ENCODE assay signal across 1 cellular context in genomic region chr21:33588485-33589335, GRCh38.
TF ChIP-seq lines count a peak whose summit lies in the region.

Gene DONSON, minus strand, starts transcription at chr21:33588684. Its CDS starts 43 bp downstream, at chr21:33588641.

TF ChIP-seq in HepG2, 621 proteins besides CTCF, POLR2A, EP300 and RAD21 (continued from another document and continues in another):
- TF ChIP-seq ZNF576 (CRISPR knock-in tag; IDR thresholded peaks at IDR 0.05) (0 out of 2 replicates have a peak, but pooled peaks have one; percentile 33), BORCS8-MEF2B (CRISPR knock-in tag; IDR thresholded peaks at IDR 0.05) (no peak; the same call in 1 of the 2 replicates), ZNF543 (CRISPR knock-in tag; IDR thresholded peaks at IDR 0.05) (no peak), ZNF280D (CRISPR knock-in tag; IDR thresholded peaks at IDR 0.05) (no peak), SOX6 (IDR thresholded peaks at IDR 0.05) (no peak), SOX6 (CRISPR knock-in tag; IDR thresholded peaks at IDR 0.05) (peak; percentile 66), SIX1 (CRISPR knock-in tag; IDR thresholded peaks at IDR 0.05; ENCODE audit: borderline replicate concordance) (no peak), ZNF605 (CRISPR knock-in tag; IDR thresholded peaks at IDR 0.05) (peak; percentile 85), ZNF343 (CRISPR knock-in tag; IDR thresholded peaks at IDR 0.05) (no peak), ZNF616 (CRISPR knock-in tag; IDR thresholded peaks at IDR 0.05; ENCODE audit: low read depth) (no peak), TCF7L2 (IDR thresholded peaks at IDR 0.05; ENCODE audit: low read depth, low read length) (no peak), STAT6 (CRISPR knock-in tag; IDR thresholded peaks at IDR 0.05; ENCODE audit: borderline replicate concordance) (0 out of 2 replicates have a peak, but pooled peaks have one; percentile 28), MATR3 (CRISPR knock-in tag; IDR thresholded peaks at IDR 0.05) (no peak), ZNF143 (CRISPR knock-in tag; IDR thresholded peaks at IDR 0.05) (0 out of 2 replicates have a peak, but pooled peaks have one; percentile 53), AGO1 (IDR thresholded peaks at IDR 0.05; ENCODE audit: low read depth, low read length, poor library complexity, severe bottlenecking) (peak; percentile 88), ZFP82 (CRISPR knock-in tag; IDR thresholded peaks at IDR 0.05; ENCODE audit: borderline replicate concordance) (no peak), ONECUT2 (CRISPR knock-in tag; IDR thresholded peaks at IDR 0.05) (0 out of 2 replicates have a peak, but pooled peaks have one; percentile 25), RAD51 (IDR thresholded peaks at IDR 0.05; ENCODE audit: borderline replicate concordance) (no peak), BRD4 (CRISPR knock-in tag; IDR thresholded peaks at IDR 0.05) (no peak; the same call in 1 of the 2 replicates), HDAC1 (CRISPR knock-in tag; IDR thresholded peaks at IDR 0.05) (no peak), LCORL (IDR thresholded peaks at IDR 0.05) (no peak), LCORL (CRISPR knock-in tag; IDR thresholded peaks at IDR 0.05) (no peak; the same call in 1 of the 2 replicates), MAZ (IDR thresholded peaks at IDR 0.05; ENCODE audit: borderline replicate concordance, low read depth, low read length) (no peak), MAZ (CRISPR knock-in tag; IDR thresholded peaks at IDR 0.05; ENCODE audit: low read depth) (peak; percentile 62; the same call in 1 of the 2 replicates), ZFP62 (CRISPR knock-in tag; IDR thresholded peaks at IDR 0.05) (no peak), TCF12 (IDR thresholded peaks at IDR 0.05) (no peak), TCF12 (CRISPR knock-in tag; IDR thresholded peaks at IDR 0.05) (no peak; the same call in 1 of the 2 replicates), FLYWCH1 (CRISPR knock-in tag; IDR thresholded peaks at IDR 0.05) (no peak), ZBTB8A (CRISPR knock-in tag; IDR thresholded peaks at IDR 0.05; ENCODE audit: borderline replicate concordance, low read depth) (no peak), BRCA1 (CRISPR knock-in tag; IDR thresholded peaks at IDR 0.05) (peak; percentile 53), ZNF562 (CRISPR knock-in tag; IDR thresholded peaks at IDR 0.05; ENCODE audit: borderline replicate concordance) (no peak), ZNF362 (CRISPR knock-in tag; IDR thresholded peaks at IDR 0.05; ENCODE audit: borderline replicate concordance) (no peak), ATRX (CRISPR knock-in tag; IDR thresholded peaks at IDR 0.05; ENCODE audit: borderline replicate concordance) (no peak), ZBTB43 (CRISPR knock-in tag; conservative IDR thresholded peaks at IDR 0.05) (peak; percentile 77), ZNF75D (CRISPR knock-in tag; IDR thresholded peaks at IDR 0.05; ENCODE audit: borderline replicate concordance) (no peak)
- TF ChIP-seq, protein P1, sequence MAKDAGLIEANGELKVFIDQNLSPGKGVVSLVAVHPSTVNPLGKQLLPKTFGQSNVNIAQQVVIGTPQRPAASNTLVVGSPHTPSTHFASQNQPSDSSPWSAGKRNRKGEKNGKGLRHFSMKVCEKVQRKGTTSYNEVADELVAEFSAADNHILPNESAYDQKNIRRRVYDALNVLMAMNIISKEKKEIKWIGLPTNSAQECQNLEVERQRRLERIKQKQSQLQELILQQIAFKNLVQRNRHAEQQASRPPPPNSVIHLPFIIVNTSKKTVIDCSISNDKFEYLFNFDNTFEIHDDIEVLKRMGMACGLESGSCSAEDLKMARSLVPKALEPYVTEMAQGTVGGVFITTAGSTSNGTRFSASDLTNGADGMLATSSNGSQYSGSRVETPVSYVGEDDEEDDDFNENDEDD (CRISPR knock-in tag; IDR thresholded peaks at IDR 0.05; ENCODE audit: borderline replicate concordance), result peak; percentile 90
- TF ChIP-seq, protein P2, sequence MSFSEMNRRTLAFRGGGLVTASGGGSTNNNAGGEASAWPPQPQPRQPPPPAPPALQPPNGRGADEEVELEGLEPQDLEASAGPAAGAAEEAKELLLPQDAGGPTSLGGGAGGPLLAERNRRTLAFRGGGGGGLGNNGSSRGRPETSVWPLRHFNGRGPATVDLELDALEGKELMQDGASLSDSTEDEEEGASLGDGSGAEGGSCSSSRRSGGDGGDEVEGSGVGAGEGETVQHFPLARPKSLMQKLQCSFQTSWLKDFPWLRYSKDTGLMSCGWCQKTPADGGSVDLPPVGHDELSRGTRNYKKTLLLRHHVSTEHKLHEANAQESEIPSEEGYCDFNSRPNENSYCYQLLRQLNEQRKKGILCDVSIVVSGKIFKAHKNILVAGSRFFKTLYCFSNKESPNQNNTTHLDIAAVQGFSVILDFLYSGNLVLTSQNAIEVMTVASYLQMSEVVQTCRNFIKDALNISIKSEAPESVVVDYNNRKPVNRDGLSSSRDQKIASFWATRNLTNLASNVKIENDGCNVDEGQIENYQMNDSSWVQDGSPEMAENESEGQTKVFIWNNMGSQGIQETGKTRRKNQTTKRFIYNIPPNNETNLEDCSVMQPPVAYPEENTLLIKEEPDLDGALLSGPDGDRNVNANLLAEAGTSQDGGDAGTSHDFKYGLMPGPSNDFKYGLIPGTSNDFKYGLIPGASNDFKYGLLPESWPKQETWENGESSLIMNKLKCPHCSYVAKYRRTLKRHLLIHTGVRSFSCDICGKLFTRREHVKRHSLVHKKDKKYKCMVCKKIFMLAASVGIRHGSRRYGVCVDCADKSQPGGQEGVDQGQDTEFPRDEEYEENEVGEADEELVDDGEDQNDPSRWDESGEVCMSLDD (CRISPR knock-in tag; IDR thresholded peaks at IDR 0.05; ENCODE audit: borderline replicate concordance), result no peak
- TF ChIP-seq, protein P3, sequence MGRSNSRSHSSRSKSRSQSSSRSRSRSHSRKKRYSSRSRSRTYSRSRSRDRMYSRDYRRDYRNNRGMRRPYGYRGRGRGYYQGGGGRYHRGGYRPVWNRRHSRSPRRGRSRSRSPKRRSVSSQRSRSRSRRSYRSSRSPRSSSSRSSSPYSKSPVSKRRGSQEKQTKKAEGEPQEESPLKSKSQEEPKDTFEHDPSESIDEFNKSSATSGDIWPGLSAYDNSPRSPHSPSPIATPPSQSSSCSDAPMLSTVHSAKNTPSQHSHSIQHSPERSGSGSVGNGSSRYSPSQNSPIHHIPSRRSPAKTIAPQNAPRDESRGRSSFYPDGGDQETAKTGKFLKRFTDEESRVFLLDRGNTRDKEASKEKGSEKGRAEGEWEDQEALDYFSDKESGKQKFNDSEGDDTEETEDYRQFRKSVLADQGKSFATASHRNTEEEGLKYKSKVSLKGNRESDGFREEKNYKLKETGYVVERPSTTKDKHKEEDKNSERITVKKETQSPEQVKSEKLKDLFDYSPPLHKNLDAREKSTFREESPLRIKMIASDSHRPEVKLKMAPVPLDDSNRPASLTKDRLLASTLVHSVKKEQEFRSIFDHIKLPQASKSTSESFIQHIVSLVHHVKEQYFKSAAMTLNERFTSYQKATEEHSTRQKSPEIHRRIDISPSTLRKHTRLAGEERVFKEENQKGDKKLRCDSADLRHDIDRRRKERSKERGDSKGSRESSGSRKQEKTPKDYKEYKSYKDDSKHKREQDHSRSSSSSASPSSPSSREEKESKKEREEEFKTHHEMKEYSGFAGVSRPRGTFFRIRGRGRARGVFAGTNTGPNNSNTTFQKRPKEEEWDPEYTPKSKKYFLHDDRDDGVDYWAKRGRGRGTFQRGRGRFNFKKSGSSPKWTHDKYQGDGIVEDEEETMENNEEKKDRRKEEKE (IDR thresholded peaks at IDR 0.05), result no peak
- TF ChIP-seq, protein P4, sequence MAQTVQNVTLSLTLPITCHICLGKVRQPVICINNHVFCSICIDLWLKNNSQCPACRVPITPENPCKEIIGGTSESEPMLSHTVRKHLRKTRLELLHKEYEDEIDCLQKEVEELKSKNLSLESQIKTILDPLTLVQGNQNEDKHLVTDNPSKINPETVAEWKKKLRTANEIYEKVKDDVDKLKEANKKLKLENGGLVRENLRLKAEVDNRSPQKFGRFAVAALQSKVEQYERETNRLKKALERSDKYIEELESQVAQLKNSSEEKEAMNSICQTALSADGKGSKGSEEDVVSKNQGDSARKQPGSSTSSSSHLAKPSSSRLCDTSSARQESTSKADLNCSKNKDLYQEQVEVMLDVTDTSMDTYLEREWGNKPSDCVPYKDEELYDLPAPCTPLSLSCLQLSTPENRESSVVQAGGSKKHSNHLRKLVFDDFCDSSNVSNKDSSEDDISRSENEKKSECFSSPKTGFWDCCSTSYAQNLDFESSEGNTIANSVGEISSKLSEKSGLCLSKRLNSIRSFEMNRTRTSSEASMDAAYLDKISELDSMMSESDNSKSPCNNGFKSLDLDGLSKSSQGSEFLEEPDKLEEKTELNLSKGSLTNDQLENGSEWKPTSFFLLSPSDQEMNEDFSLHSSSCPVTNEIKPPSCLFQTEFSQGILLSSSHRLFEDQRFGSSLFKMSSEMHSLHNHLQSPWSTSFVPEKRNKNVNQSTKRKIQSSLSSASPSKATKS (CRISPR knock-in tag; IDR thresholded peaks at IDR 0.05), result no peak
- TF ChIP-seq, protein P5, sequence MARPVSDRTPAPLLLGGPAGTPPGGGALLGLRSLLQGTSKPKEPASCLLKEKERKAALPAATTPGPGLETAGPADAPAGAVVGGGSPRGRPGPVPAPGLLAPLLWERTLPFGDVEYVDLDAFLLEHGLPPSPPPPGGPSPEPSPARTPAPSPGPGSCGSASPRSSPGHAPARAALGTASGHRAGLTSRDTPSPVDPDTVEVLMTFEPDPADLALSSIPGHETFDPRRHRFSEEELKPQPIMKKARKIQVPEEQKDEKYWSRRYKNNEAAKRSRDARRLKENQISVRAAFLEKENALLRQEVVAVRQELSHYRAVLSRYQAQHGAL (CRISPR knock-in tag; IDR thresholded peaks at IDR 0.05; ENCODE audit: not compliant biosample characterization), result peak; percentile 84
- TF ChIP-seq, protein P6, sequence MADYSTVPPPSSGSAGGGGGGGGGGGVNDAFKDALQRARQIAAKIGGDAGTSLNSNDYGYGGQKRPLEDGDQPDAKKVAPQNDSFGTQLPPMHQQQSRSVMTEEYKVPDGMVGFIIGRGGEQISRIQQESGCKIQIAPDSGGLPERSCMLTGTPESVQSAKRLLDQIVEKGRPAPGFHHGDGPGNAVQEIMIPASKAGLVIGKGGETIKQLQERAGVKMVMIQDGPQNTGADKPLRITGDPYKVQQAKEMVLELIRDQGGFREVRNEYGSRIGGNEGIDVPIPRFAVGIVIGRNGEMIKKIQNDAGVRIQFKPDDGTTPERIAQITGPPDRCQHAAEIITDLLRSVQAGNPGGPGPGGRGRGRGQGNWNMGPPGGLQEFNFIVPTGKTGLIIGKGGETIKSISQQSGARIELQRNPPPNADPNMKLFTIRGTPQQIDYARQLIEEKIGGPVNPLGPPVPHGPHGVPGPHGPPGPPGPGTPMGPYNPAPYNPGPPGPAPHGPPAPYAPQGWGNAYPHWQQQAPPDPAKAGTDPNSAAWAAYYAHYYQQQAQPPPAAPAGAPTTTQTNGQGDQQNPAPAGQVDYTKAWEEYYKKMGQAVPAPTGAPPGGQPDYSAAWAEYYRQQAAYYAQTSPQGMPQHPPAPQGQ (CRISPR knock-in tag; IDR thresholded peaks at IDR 0.05; ENCODE audit: borderline replicate concordance), result peak; percentile 38; the same call in 1 of the 2 replicates
